In genomic region chr3:62178739-62179600, GRCh38 we compare ENCODE assay signal across 17 cellular contexts.
DNase-seq lines count a peak whose midpoint lies in the region; ATAC-seq and TF ChIP-seq lines count a peak whose summit lies in the region.
"Had no signal": no experiment of that assay in that cellular context is flagged by ENCODE, and none has a peak within 500 bp of the region (broad histone marks: within the 10 kb centered on the region; RNA-seq: fewer than 3 reads in every experiment).

No MANE protein-coding gene starts in this region.

- peaks cover 2% of the 10 kb centered on the region; the same call in 1 of the 2 replicates for H3K9me1 ChIP-seq in IMR-90 (ENCODE audit: insufficient read depth, low read length)

- H2AK5ac ChIP-seq in IMR-90 (ENCODE audit: low read depth, low read length), result no peak overlapping the region

- intact Hi-C loops in IMR-90 (cut with micrococcal nuclease) (no loop called here), right cardiac atrium (cut with DNase I) (no loop called here)

- TF ChIP-seq CTCF in GM23338 (conservative IDR thresholded peaks at IDR 0.05; ENCODE audit: low read depth in 2 of 2), result no peak
- TF ChIP-seq CTCF in IMR-90 (conservative IDR thresholded peaks at IDR 0.05; ENCODE audit: low read depth, low read length), result no peak

- H3K36me3 ChIP-seq in GM23338 (ENCODE audit: insufficient read depth) (no peaks in the 10 kb centered on the region), IMR-90 (ENCODE audit: control insufficient read depth, insufficient read depth, low read length) (peaks cover 3% of the 10 kb centered on the region; the same call in 1 of the 2 replicates)

- WGBS in IMR-90 (ENCODE audit: extremely low coverage in 2 of 2, insufficient read length in 1 of 2), 2 experiments, result 100% methylated on average over 2 of the region's 8 CpGs; no CpG with 5 or more reads in 1 of the 2 experiments
- WGBS in right cardiac atrium, result 78% methylated on average over 8 of the region's 8 CpGs

- H3K4me1 Mint-ChIP-seq in GM23338, result peaks cover 16% of the 10 kb centered on the region
- H3K4me1 Mint-ChIP-seq: B cell; CD4-positive, alpha-beta memory T cell had no signal

- H4K20me1 ChIP-seq in GM23338 (replicated peaks; ENCODE audit: insufficient read depth), result no peaks in the 10 kb centered on the region; the same call in 1 of the 2 replicates
- H4K20me1 ChIP-seq in IMR-90 (ENCODE audit: insufficient read depth, low read length), result no peaks in the 10 kb centered on the region

- dilution Hi-C loops in IMR-90 (cut with HindIII; ENCODE audit: low sequenced_read_pairs, unreplicated experiment), result no loop called here

- POLR2A ChIA-PET in IMR-90 (lab: Charles Lee; ENCODE audit: unreplicated experiment), result no interaction called here

- H3K9ac ChIP-seq in IMR-90 (ENCODE audit: low read depth, low read length), result no peak overlapping the region

- no peak overlapping the region for H4K5ac ChIP-seq in IMR-90 (ENCODE audit: low read depth, low read length)

- H3K9me2 ChIP-seq in GM23338 (ENCODE audit: insufficient read depth), result 0 out of 2 replicates have a peak, but pooled peaks cover 7% of the 10 kb centered on the region

- H3K9me3 ChIP-seq in IMR-90 (ENCODE audit: control insufficient read depth, insufficient read depth, low read length) (no peaks in the 10 kb centered on the region), right cardiac atrium (ENCODE audit: control insufficient read depth, low read length) (no peaks in the 10 kb centered on the region)

- no peaks in the 10 kb centered on the region; a peak in 1 of 4 replicates for H3K79me1 ChIP-seq in IMR-90 (ENCODE audit: low read depth in 1 of 2, low read length in 2 of 2)

- H3F3A ChIP-seq in GM23338 (replicated peaks; ENCODE audit: low read depth), result no peaks in the 10 kb centered on the region

- H2BK20ac ChIP-seq in IMR-90 (ENCODE audit: low read depth, low read length), result no peak overlapping the region

- no peaks in the 10 kb centered on the region for H3K79me2 ChIP-seq in GM23338 (replicated peaks; ENCODE audit: insufficient read depth)

- H3K27me3 ChIP-seq in GM23338 (ENCODE audit: insufficient read depth) (no peaks in the 10 kb centered on the region), IMR-90 (ENCODE audit: control insufficient read depth, insufficient read depth, low read length) (no peaks in the 10 kb centered on the region), right cardiac atrium (ENCODE audit: control insufficient read depth, insufficient read depth) (no peaks in the 10 kb centered on the region)

- H3K36me3 Mint-ChIP-seq in GM23338 (ENCODE audit: low read depth), result peaks cover 11% of the 10 kb centered on the region; the same call in 2 of the 3 replicates
- H3K36me3 Mint-ChIP-seq: CD4-positive, alpha-beta memory T cell had no signal

- in situ Hi-C loops in IMR-90 (cut with MboI; ENCODE audit: low sequenced_read_pairs), result no loop called here

- no peak overlapping the region for H3K4me2 ChIP-seq in GM23338
- no peak overlapping the region for H3K4me2 ChIP-seq in IMR-90 (ENCODE audit: low read depth, low read length)

- H4K8ac ChIP-seq in IMR-90 (ENCODE audit: low read depth in 2 of 2, low read length in 2 of 2), result no peak overlapping the region

- no peak overlapping the region for H2BK15ac ChIP-seq in IMR-90 (ENCODE audit: low read depth, low read length)

- H3K4me3 Mint-ChIP-seq in GM23338, result no peak overlapping the region
- H3K4me3 Mint-ChIP-seq: B cell; CD4-positive, alpha-beta memory T cell had no signal

- H3K56ac ChIP-seq in IMR-90 (ENCODE audit: extremely low read depth, insufficient read depth, low read length), result no peak overlapping the region

- H3K14ac ChIP-seq in IMR-90 (replicated peaks; ENCODE audit: low read depth, low read length), result peak overlapping the region; percentile 56; the same call in 1 of the 2 replicates

- H3K4ac ChIP-seq in IMR-90 (ENCODE audit: low read depth, low read length), result no peak overlapping the region

- H2BK120ac ChIP-seq in IMR-90 (ENCODE audit: low read depth, low read length), result no peak overlapping the region

- DNase-seq in GM23338 (ENCODE audit: low spot score) (peak; percentile 31), IMR-90 (no peak), OCI-M1 (lab: John Stamatoyannopoulos, UW) (peak; percentile 9), right cardiac atrium (no peak), NCI-H748 (lab: John Stamatoyannopoulos, UW; ENCODE audit: unreplicated experiment) (no peak), AG08396 (ENCODE audit: low spot score) (no peak), NCI-H2227 (lab: John Stamatoyannopoulos, UW; ENCODE audit: unreplicated experiment) (no peak)
- DNase-seq: ACHN; CD4-positive, alpha-beta memory T cell; DMS79 treated with DMSO at 0.1 percent for 48 hours; NCI-H1048; NCI-H1694 treated with DMSO at 0.1 percent for 48 hours; NCI-H446; NCI-H774; T-helper 1 cell had no signal

- H3K27ac Mint-ChIP-seq in GM23338, result no peak overlapping the region
- H3K27ac Mint-ChIP-seq: B cell; CD4-positive, alpha-beta memory T cell had no signal

- TF ChIP-seq RAD21 in IMR-90 (IDR thresholded peaks at IDR 0.05; ENCODE audit: low read length), result no peak

- CTCF ChIA-PET in IMR-90 (lab: Yijun Ruan, JAX), result no interaction called here

- H2AK9ac ChIP-seq in IMR-90 (replicated peaks; ENCODE audit: low read depth, low read length, poor library complexity), result no peak overlapping the region

- H4K91ac ChIP-seq in IMR-90 (ENCODE audit: insufficient read depth, low read depth, low read length), result no peak overlapping the region

- no peak for TF ChIP-seq POLR2A in IMR-90 (IDR thresholded peaks at IDR 0.05; ENCODE audit: low read depth, low read length)

- BruUV-seq in IMR-90 (replicated peaks; lab: Mats Ljungman, UMichigan), result no TSS peak

- H3K4me3 ChIP-seq in GM23338 (no peak overlapping the region), IMR-90 (ENCODE audit: insufficient read depth, low read depth, low read length) (no peak overlapping the region), right cardiac atrium (ENCODE audit: low read length) (no peak overlapping the region)

- no peak overlapping the region for H3K23ac ChIP-seq in IMR-90 (ENCODE audit: low read depth, low read length)

- no peak overlapping the region for H2AFZ ChIP-seq in GM23338
- no peak overlapping the region for H2AFZ ChIP-seq in IMR-90 (replicated peaks; ENCODE audit: low read length, poor library complexity)

- H3K4me1 ChIP-seq in GM23338 (ENCODE audit: insufficient read depth), result 0 out of 2 replicates have a peak, but pooled peaks cover 5% of the 10 kb centered on the region
- no peaks in the 10 kb centered on the region for H3K4me1 ChIP-seq in IMR-90 (ENCODE audit: control insufficient read depth, insufficient read depth, low read length)
- H3K4me1 ChIP-seq in right cardiac atrium (ENCODE audit: control insufficient read depth, insufficient read depth, low read length), result peaks cover 3% of the 10 kb centered on the region

- no peaks in the 10 kb centered on the region for H3K9me3 Mint-ChIP-seq in GM23338

- H3K18ac ChIP-seq in IMR-90 (ENCODE audit: low read depth, low read length), result no peak overlapping the region

- peaks cover 10% of the 10 kb centered on the region for H3K27me3 Mint-ChIP-seq in GM23338 (ENCODE audit: insufficient read depth, low read depth, poor library complexity)
- H3K27me3 Mint-ChIP-seq: B cell had no signal

- no peak overlapping the region for H2BK5ac ChIP-seq in IMR-90 (ENCODE audit: low read depth, low read length, poor library complexity, severe bottlenecking)

- H3K27ac ChIP-seq in GM23338 (ENCODE audit: low read depth), result no peak overlapping the region
- H3K27ac ChIP-seq in IMR-90 (ENCODE audit: insufficient read depth, low read length), result no peak overlapping the region
- peak overlapping the region; percentile 15 for H3K27ac ChIP-seq in right cardiac atrium (ENCODE audit: low read length)
- H3K27ac ChIP-seq: HL-60 had no signal

- ATAC-seq in GM23338 (peak; percentile 92), IMR-90 (ENCODE audit: low read depth) (no peak), right cardiac atrium (peak in 1 of 2 donors; percentile 8)

TF ChIP-seq in GM23338, 12 proteins besides CTCF, POLR2A, EP300 and RAD21 (continues in another document):
- TF ChIP-seq ZNF114 (CRISPR knock-in tag; IDR thresholded peaks at IDR 0.05), result no peak
- TF ChIP-seq JUNB (IDR thresholded peaks at IDR 0.05; ENCODE audit: unreplicated experiment), result no peak

TF ChIP-seq in IMR-90, 13 proteins besides CTCF, POLR2A, EP300 and RAD21:
- TF ChIP-seq RFX5 (IDR thresholded peaks at IDR 0.05; ENCODE audit: low read depth, low read length), result no peak
- TF ChIP-seq RCOR1 (IDR thresholded peaks at IDR 0.05; ENCODE audit: insufficient replicate concordance, low read length), result no peak
- no peak for TF ChIP-seq CEBPB (IDR thresholded peaks at IDR 0.05; ENCODE audit: low read depth, low read length)
- TF ChIP-seq FOS (IDR thresholded peaks at IDR 0.05; ENCODE audit: low read depth, low read length), result no peak
- TF ChIP-seq CHD1 (IDR thresholded peaks at IDR 0.05; ENCODE audit: low read depth, low read length), result no peak
- no peak for TF ChIP-seq NFE2L2 (IDR thresholded peaks at IDR 0.05; ENCODE audit: low read depth, low read length)

Comparison
In these comparisons a context has a peak if more than half of its experiments do, and no peak if none do; other contexts are left out.
1. DNase-seq: peak in GM23338 (single experiment) and OCI-M1 (single experiment); none in IMR-90 (single experiment), right cardiac atrium (0 of 3), NCI-H748 (single experiment), AG08396 (single experiment) and NCI-H2227 (single experiment).